Comparison of ENCODE assay signal across 9 cellular contexts in the genomic region with DNA sequence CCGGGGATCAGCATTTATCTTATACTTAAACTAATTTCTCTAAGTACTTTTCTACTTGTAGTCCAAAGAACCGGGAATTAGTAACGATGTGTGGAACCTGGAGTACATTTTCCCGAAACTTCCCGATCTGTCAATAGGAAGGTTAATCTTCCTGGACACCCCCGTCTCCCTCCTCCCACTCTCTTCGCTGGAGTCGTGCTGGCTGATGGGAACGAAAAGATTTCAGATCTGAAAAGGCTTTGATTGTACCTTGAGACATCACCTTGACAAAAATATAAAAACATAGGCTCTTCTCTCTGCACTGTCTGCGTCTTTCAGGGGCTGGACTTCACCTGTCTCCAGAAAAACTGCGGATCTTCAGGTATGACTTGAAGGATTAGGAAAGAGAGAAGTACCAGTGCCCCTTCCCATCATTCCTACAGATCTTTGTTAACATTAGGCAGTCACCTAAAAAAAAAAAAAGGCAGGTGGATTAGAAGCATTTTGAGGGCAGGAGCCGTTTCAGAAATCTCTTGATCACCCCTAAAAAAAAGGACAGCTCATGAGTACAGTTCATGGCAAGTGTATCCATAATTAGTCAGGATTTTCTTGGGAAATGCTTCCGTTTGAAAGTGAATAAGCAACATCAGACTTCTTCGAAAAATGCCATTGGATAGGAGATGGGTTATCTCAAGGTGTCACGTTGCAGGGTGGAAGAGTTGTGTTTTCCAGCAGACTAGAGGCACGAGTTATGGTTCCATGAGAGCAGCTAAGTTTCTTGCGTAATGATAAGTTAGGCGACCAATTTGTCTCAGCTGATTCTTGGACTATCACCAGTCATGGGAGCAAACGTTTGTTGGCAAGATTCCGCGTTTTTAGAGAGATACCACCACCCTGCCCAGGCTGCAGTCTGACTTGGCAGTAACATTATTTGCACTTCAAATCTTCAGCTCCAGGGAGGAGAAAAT. TPM values are rescaled to one million over a fixed set of nuclear protein-coding genes. Genes with fewer than 3 reads are reported as not detected.
DNase-seq lines count a peak whose midpoint lies in the region; ATAC-seq and TF ChIP-seq lines count a peak whose summit lies in the region.
"Had no signal": no experiment of that assay in that cellular context is flagged by ENCODE, and none has a peak within 500 bp of the region (broad histone marks: within the 10 kb centered on the region; RNA-seq: fewer than 3 reads in every experiment).

No MANE protein-coding gene starts in this region.

- WGBS in right cardiac atrium: 33% methylated on average over 21 of the region's 21 CpGs
- WGBS in smooth muscle cell (ENCODE audit: low lambda C conversion rate): 34% methylated on average over 21 of the region's 21 CpGs

- no peaks in the 10 kb centered on the region for H3K36me3 ChIP-seq in smooth muscle cell (ENCODE audit: low read depth)

- peak overlapping the region; percentile 88 for H3K4me2 ChIP-seq in smooth muscle cell

- peaks cover 14% of the 10 kb centered on the region for H3K79me2 ChIP-seq in smooth muscle cell (ENCODE audit: low read depth)

- intact Hi-C loops in activated B cell treated with CpG ODN at 0.5 μM for 24 hours (cut with micrococcal nuclease): no loop called here
- intact Hi-C loops in right cardiac atrium (cut with DNase I): loop anchor here in 3 of 4 donors (10.0 kb wide), 2 partner anchors 225 to 635 kb away; no protein-coding TSS in a partner anchor

- peaks cover 11% of the 10 kb centered on the region for H3K4me1 Mint-ChIP-seq in activated B cell treated with CpG ODN at 0.5 μM for 24 hours

- no peaks in the 10 kb centered on the region for H3K36me3 Mint-ChIP-seq in activated B cell treated with CpG ODN at 0.5 μM for 24 hours (ENCODE audit: low read depth)

- TF ChIP-seq CTCF in activated B cell treated with CpG ODN at 0.5 μM for 24 hours (IDR thresholded peaks at IDR 0.05) (no peak), smooth muscle cell (IDR thresholded peaks at IDR 0.05; ENCODE audit: borderline replicate concordance, insufficient read depth, poor library complexity, severe bottlenecking) (no peak)

- H3K27ac Mint-ChIP-seq in activated B cell treated with CpG ODN at 0.5 μM for 24 hours: no peak overlapping the region

- no peaks in the 10 kb centered on the region for H3K27me3 ChIP-seq in right cardiac atrium (ENCODE audit: control insufficient read depth, insufficient read depth)
- no peaks in the 10 kb centered on the region for H3K27me3 ChIP-seq in smooth muscle cell (ENCODE audit: low read depth)

- CTCF ChIA-PET in activated B cell treated with CpG ODN at 0.5 μM for 24 hours (lab: Charles Lee): no interaction called here

- H3K27me3 Mint-ChIP-seq in activated B cell treated with CpG ODN at 0.5 μM for 24 hours: peaks cover 62% of the 10 kb centered on the region

- DNase-seq in NCI-H82 (lab: John Stamatoyannopoulos, UW) (peak; percentile 38), NCI-H82 treated with DMSO at 0.1 percent for 48 hours (lab: John Stamatoyannopoulos, UW; ENCODE audit: unreplicated experiment) (no peak), activated B cell treated with CpG ODN at 0.5 μM for 24 hours (no peak), right cardiac atrium (no peak), smooth muscle cell (lab: John Stamatoyannopoulos, UW; ENCODE audit: unreplicated experiment) (no peak), NCI-H2196 treated with DMSO at 0.1 percent for 48 hours (lab: John Stamatoyannopoulos, UW; ENCODE audit: unreplicated experiment) (no peak)
- DNase-seq: ACHN had no signal

- peak overlapping the region; percentile 50 for H3K4me3 Mint-ChIP-seq in activated B cell treated with CpG ODN at 0.5 μM for 24 hours

- H3K9me3 Mint-ChIP-seq in activated B cell treated with CpG ODN at 0.5 μM for 24 hours: no peaks in the 10 kb centered on the region

- POLR2A ChIA-PET in activated B cell treated with CpG ODN at 0.5 μM for 24 hours (lab: Charles Lee): no interaction called here

- no peaks in the 10 kb centered on the region for H4K20me1 ChIP-seq in smooth muscle cell (ENCODE audit: low read depth)

- H2AFZ ChIP-seq in smooth muscle cell (ENCODE audit: low read depth): peak overlapping the region; percentile 92

- ATAC-seq in activated B cell treated with CpG ODN at 0.5 μM for 24 hours (ENCODE audit: low read depth) (no peak), right cardiac atrium (no peak), HG02938 (IDR thresholded peaks at IDR 0.05; ENCODE audit: unreplicated experiment) (no peak), HG02973 (IDR thresholded peaks at IDR 0.05; ENCODE audit: unreplicated experiment) (no peak)

- peak overlapping the region; percentile 62 for H3K4me3 ChIP-seq in right cardiac atrium (ENCODE audit: low read length)
- peak overlapping the region; percentile 68 for H3K4me3 ChIP-seq in smooth muscle cell

- H3K9me3 ChIP-seq in right cardiac atrium (ENCODE audit: control insufficient read depth, low read length) (no peaks in the 10 kb centered on the region), smooth muscle cell (replicated peaks; ENCODE audit: low read depth) (no peaks in the 10 kb centered on the region)

- H3F3A ChIP-seq in smooth muscle cell (ENCODE audit: low read depth): peaks cover 28% of the 10 kb centered on the region

- H3K27ac ChIP-seq in right cardiac atrium (ENCODE audit: low read length) (no peak overlapping the region), smooth muscle cell (ENCODE audit: low read depth) (peak overlapping the region; percentile 96)

- no peaks in the 10 kb centered on the region for H3K4me1 ChIP-seq in right cardiac atrium (ENCODE audit: control insufficient read depth, insufficient read depth, low read length)
- H3K4me1 ChIP-seq in smooth muscle cell (ENCODE audit: low read depth): peaks cover 12% of the 10 kb centered on the region

- H3K9ac ChIP-seq in smooth muscle cell (ENCODE audit: low read depth): peak overlapping the region; percentile 89

RNA-seq across cellular contexts. Expression of a gene that starts 7.8 kb away (rescaled TPM):
- 0.16 and 0.32 TPM in 2 replicates for total RNA-seq in activated B cell treated with CpG ODN at 0.5 μM for 24 hours
- 10 to 100 TPM; 33.3 to 45.3 (median 37.1) TPM for total RNA-seq in right cardiac atrium
- 24.2 TPM for polyA plus RNA-seq in right cardiac atrium
- 621 and 648 TPM in 2 replicates for total RNA-seq in smooth muscle cell
- 878 and 879 TPM in 2 replicates for polyA plus RNA-seq in smooth muscle cell

Comparison
In these comparisons a context has a peak if more than half of its experiments do, and no peak if none do; other contexts are left out.
1. RNA of a gene that starts 7.8 kb away (total RNA-seq): 621 to 648 TPM in smooth muscle cell and 33.3 to 45.3 TPM in right cardiac atrium; 0.16 to 0.32 TPM in activated B cell treated with CpG ODN at 0.5 μM for 24 hours; every median in the first group is over 10 times any median in the second.